ENCODE assay signal across 15 cellular contexts in genomic region chr16:3745751-3746355, GRCh38. TPM values are rescaled to one million over a fixed set of nuclear protein-coding genes. Genes with fewer than 3 reads are reported as not detected.
DNase-seq lines count a peak whose midpoint lies in the region; ATAC-seq and TF ChIP-seq lines count a peak whose summit lies in the region.
"Had no signal": no experiment of that assay in that cellular context is flagged by ENCODE, and none has a peak within 500 bp of the region (broad histone marks: within the 10 kb centered on the region; RNA-seq: fewer than 3 reads in every experiment).

No MANE protein-coding gene starts in this region.

- TF ChIP-seq EP300 in ovary (IDR thresholded peaks at IDR 0.05), result no peak

- H3K36me3 ChIP-seq in SJSA1 (peaks cover 83% of the 10 kb centered on the region), ovary (no peaks in the 10 kb centered on the region)

- H3K4me1 ChIP-seq in SJSA1 (replicated peaks), result peaks cover 45% of the 10 kb centered on the region
- H3K4me1 ChIP-seq in ovary (ENCODE audit: insufficient read depth), result peaks cover 9% of the 10 kb centered on the region
- H3K4me1 ChIP-seq: lower lobe of right lung had no signal

- DNase-seq in ELR (ENCODE audit: low read depth), result peak; percentile 12
- DNase-seq in SJSA1 (ENCODE audit: low read depth in 1 of 2, low spot score in 2 of 2), result peak; percentile 96 to 97
- DNase-seq in ovary, result peak in 3 of 5 donors; percentile 42 to 50 (median 44)
- DNase-seq in DMS 273 (lab: John Stamatoyannopoulos, UW; ENCODE audit: unreplicated experiment), result no peak
- DNase-seq in T-helper 9 cell, result no peak
- no peak for DNase-seq in NCI-H446 treated with DMSO at 0.1 percent for 48 hours (lab: John Stamatoyannopoulos, UW)
- DNase-seq in G401 (ENCODE audit: low spot score), result no peak
- DNase-seq: lower lobe of right lung; naive thymus-derived CD8-positive, alpha-beta T cell; NCI-H2107; NCI-H69; PC-3 had no signal

- H3K9me3 ChIP-seq in SJSA1 (replicated peaks) (no peaks in the 10 kb centered on the region), ovary (no peaks in the 10 kb centered on the region)
- H3K9me3 ChIP-seq: lower lobe of right lung had no signal

- H3K27ac ChIP-seq in SJSA1, result peak overlapping the region; percentile 77
- H3K27ac ChIP-seq in ovary, result peak overlapping the region in 1 of 2 donors; percentile 35
- H3K27ac ChIP-seq: lower lobe of right lung had no signal

- no peak for TF ChIP-seq POLR2A in ovary (IDR thresholded peaks at IDR 0.05)

- in situ Hi-C loops in G401 (cut with HindIII; ENCODE audit: low sequenced_read_pairs), result no loop called here

- intact Hi-C loops in ovary (cut with DNase I), result loop anchor here in 1 of 4 donors (2.0 kb wide), 1 partner anchor 55 kb away; no protein-coding TSS in a partner anchor

- WGBS in ovary, 3 donors, result 43 to 52% (median 44%) methylated on average over 13 of the region's 13 CpGs

- no peak for TF ChIP-seq CTCF in ovary (IDR thresholded peaks at IDR 0.05)

- H3K27me3 ChIP-seq in SJSA1 (replicated peaks), result no peaks in the 10 kb centered on the region
- H3K27me3 ChIP-seq in ovary, result no peaks in the 10 kb centered on the region

- peak; percentile 18 for ATAC-seq in esophagus mucosa
- ATAC-seq: activated T-helper 17 cell treated with anti-CD3 and anti-CD28 coated beads, Interleukin-2, amount 50 U/mL, for 72 hours; GM12878; lower lobe of right lung; naive thymus-derived CD8-positive, alpha-beta T cell; PC-3 had no signal

- H3K4me3 ChIP-seq in SJSA1 (no peak overlapping the region), ovary (no peak overlapping the region)
- H3K4me3 ChIP-seq: GM12878, lower lobe of right lung had no signal

RNA-seq across cellular contexts. Expression of gene TRAP1, which starts 28.5 kb away (rescaled TPM):
- total RNA-seq in SJSA1 (2014; rRNA removed; shearing (Covaris generic)), result 50.7 and 54.2 TPM in 2 replicates
- 131 TPM for total RNA-seq in esophagus mucosa
- 100 to 1,000 TPM in 2 of 7 donors, 10 to 100 TPM in 5; 67.3 to 102 (median 87.1) TPM for total RNA-seq in ovary
- 10 to 100 TPM; 56.3 to 61.0 TPM for polyA plus RNA-seq in ovary
- total RNA-seq in G401 (2014; rRNA removed; shearing (Covaris generic)), result 75.6 and 93.8 TPM in 2 replicates

Comparison
In these comparisons a context has a peak if more than half of its experiments do, and no peak if none do; other contexts are left out.
1. DNase-seq: peak in ELR (single experiment), SJSA1 (2 of 2) and ovary (3 of 5); none in DMS 273 (single experiment), T-helper 9 cell (single experiment), NCI-H446 treated with DMSO at 0.1 percent for 48 hours (single experiment) and G401 (single experiment).